ENCODE assay signal across 1 cellular context in genomic region chr5:172957458-172957857, GRCh38.
TF ChIP-seq lines count a peak whose summit lies in the region.

No MANE protein-coding gene starts in this region.

TF ChIP-seq in A549, 52 proteins besides CTCF, POLR2A, EP300 and RAD21 (continued from another document):
- TF ChIP-seq PBX3 (IDR thresholded peaks at IDR 0.05) (no peak), MAFK (IDR thresholded peaks at IDR 0.05; ENCODE audit: partially characterized antibody) (no peak), HOXA7 (CRISPR knock-in tag; IDR thresholded peaks at IDR 0.05) (0 out of 2 replicates have a peak, but pooled peaks have one; percentile 22), RNF2 (IDR thresholded peaks at IDR 0.05; ENCODE audit: borderline replicate concordance, low read depth) (no peak), HMGXB4 (CRISPR knock-in tag; IDR thresholded peaks at IDR 0.05; ENCODE audit: borderline replicate concordance) (no peak), SREBF2 (IDR thresholded peaks at IDR 0.05) (no peak), REST (IDR thresholded peaks at IDR 0.05) (no peak), CBX2 (IDR thresholded peaks at IDR 0.05; ENCODE audit: borderline replicate concordance, low read depth) (no peak), ESRRA (IDR thresholded peaks at IDR 0.05; ENCODE audit: borderline replicate concordance, low read length) (no peak), ZFP36 (IDR thresholded peaks at IDR 0.05; ENCODE audit: borderline replicate concordance, partially characterized antibody) (no peak), BCL3 (IDR thresholded peaks at IDR 0.05) (no peak)
TF ChIP-seq in A549: peak in this region for 2.
